ENCODE assay signal across 8 cellular contexts in genomic region chr5:14208071-14209021, GRCh38.
DNase-seq lines count a peak whose midpoint lies in the region; ATAC-seq and TF ChIP-seq lines count a peak whose summit lies in the region.

No MANE protein-coding gene starts in this region.

- H3K18ac ChIP-seq in mesendoderm (ENCODE audit: low read length) = no peak overlapping the region

- H3K4ac ChIP-seq in mesendoderm (ENCODE audit: low read depth, low read length) = no peak overlapping the region

- peak; percentile 58 for ATAC-seq in GM21717 (IDR thresholded peaks at IDR 0.05; ENCODE audit: unreplicated experiment)
- no peak for ATAC-seq in activated T-cell treated with anti-CD3 and anti-CD28 coated beads, Interleukin-2, amount 50 U/mL, for 4 hours

- no peaks in the 10 kb centered on the region for H3K9me3 Mint-ChIP-seq in activated T-cell treated with anti-CD3 and anti-CD28 coated beads, Interleukin-2, amount 50 U/mL, for 4 hours

- H3K27ac ChIP-seq in spleen (peak overlapping the region; percentile 2 to 78 (median 64)), mesendoderm (ENCODE audit: low read depth, low read length) (no peak overlapping the region)

- peak; percentile 43 for TF ChIP-seq CTCF in GM12872 (IDR thresholded peaks at IDR 0.05; ENCODE audit: insufficient read depth, low read depth, low read length)
- TF ChIP-seq CTCF in epithelial cell of esophagus (IDR thresholded peaks at IDR 0.05; ENCODE audit: insufficient read depth, low read depth, low read length, missing control alignments) = no peak
- TF ChIP-seq CTCF in spleen (IDR thresholded peaks at IDR 0.05 in 8 of 11, conservative IDR thresholded peaks at IDR 0.05 in 3 of 11) = no peak

- H3K23ac ChIP-seq in mesendoderm (ENCODE audit: low read length) = no peak overlapping the region

- no peak overlapping the region for H4K5ac ChIP-seq in mesendoderm (ENCODE audit: low read length)

- peaks cover 21% of the 10 kb centered on the region for H3K79me1 ChIP-seq in mesendoderm (ENCODE audit: low read length)

- H3K56ac ChIP-seq in mesendoderm (ENCODE audit: low read length) = no peak overlapping the region

- intact Hi-C loops in spleen (cut with DNase I; ENCODE audit: low total_unique reads) = no loop called here

- H3K79me2 ChIP-seq in mesendoderm (ENCODE audit: control insufficient read depth, insufficient read depth, low read length) = peaks cover 80% of the 10 kb centered on the region

- no peak for TF ChIP-seq POLR2A in spleen (IDR thresholded peaks at IDR 0.05)

- H3K4me1 ChIP-seq in spleen (peaks cover 18 to 97% (median 88%) of the 10 kb centered on the region in 6 donors), mesendoderm (ENCODE audit: control insufficient read depth, low read depth, low read length) (peaks cover 7% of the 10 kb centered on the region)

- H3K36me3 Mint-ChIP-seq in activated T-cell treated with anti-CD3 and anti-CD28 coated beads, Interleukin-2, amount 50 U/mL, for 4 hours (ENCODE audit: insufficient read depth) = no peaks in the 10 kb centered on the region

- no peak overlapping the region for H3K9ac ChIP-seq in mesendoderm (ENCODE audit: low read length)

- no peak overlapping the region for H2AK5ac ChIP-seq in mesendoderm (ENCODE audit: low read length)

- H3K27me3 ChIP-seq in spleen (replicated peaks in 1 of 7) (no peaks in the 10 kb centered on the region), mesendoderm (ENCODE audit: insufficient read depth, low read length, poor library complexity) (no peaks in the 10 kb centered on the region)

- H3K4me1 Mint-ChIP-seq in activated T-cell treated with anti-CD3 and anti-CD28 coated beads, Interleukin-2, amount 50 U/mL, for 4 hours (ENCODE audit: low read depth) = peaks cover 8% of the 10 kb centered on the region

- no peak overlapping the region for H3K4me3 Mint-ChIP-seq in activated T-cell treated with anti-CD3 and anti-CD28 coated beads, Interleukin-2, amount 50 U/mL, for 4 hours

- H2BK15ac ChIP-seq in mesendoderm (replicated peaks; ENCODE audit: low read depth) = no peak overlapping the region

- H3K9me3 ChIP-seq in spleen = no peaks in the 10 kb centered on the region

- no peak overlapping the region for H4K8ac ChIP-seq in mesendoderm (ENCODE audit: low read depth, low read length)

- DNase-seq in LHCN-M2 (ENCODE audit: low read depth) (peak; percentile 93), epithelial cell of esophagus (ENCODE audit: low read depth) (peak; percentile 91), spleen (no peak), cerebellar nuclear complex (lab: John Stamatoyannopoulos, UW) (no peak), mesendoderm (no peak)
- no peak for DNase-seq in activated T-cell treated with anti-CD3 and anti-CD28 coated beads, Interleukin-2, amount 50 U/mL, for 4 hours

- H3K4me2 ChIP-seq in mesendoderm (ENCODE audit: low read length) = no peak overlapping the region

- no peak overlapping the region for H3K4me3 ChIP-seq in epithelial cell of esophagus (ENCODE audit: low read length)
- peak overlapping the region in 1 of 8 donors; percentile 5 for H3K4me3 ChIP-seq in spleen
- no peak overlapping the region for H3K4me3 ChIP-seq in mesendoderm (ENCODE audit: low read length)

- H2BK5ac ChIP-seq in mesendoderm (ENCODE audit: low read length) = no peak overlapping the region

- WGBS in spleen, 5 donors = 45 to 61% (median 50%) methylated on average over 8 of the region's 8 CpGs
- 100% methylated on average over 1 of the region's 8 CpGs for WGBS in mesendoderm (ENCODE audit: extremely low coverage, insufficient coverage, low lambda C conversion rate)

- H2BK120ac ChIP-seq in mesendoderm (ENCODE audit: low read depth, low read length) = no peak overlapping the region

- H3K27me3 Mint-ChIP-seq in activated T-cell treated with anti-CD3 and anti-CD28 coated beads, Interleukin-2, amount 50 U/mL, for 4 hours (ENCODE audit: low read depth) = peaks cover 5% of the 10 kb centered on the region

- H3K36me3 ChIP-seq in spleen (no peaks in the 10 kb centered on the region), mesendoderm (ENCODE audit: control insufficient read depth, insufficient read depth, low read length) (no peaks in the 10 kb centered on the region)

Comparison
In these comparisons a context has a peak if more than half of its experiments do, and no peak if none do; other contexts are left out.
1. DNase-seq: peak in LHCN-M2 (single experiment) and epithelial cell of esophagus (single experiment); none in spleen (single experiment), cerebellar nuclear complex (0 of 2), mesendoderm (single experiment) and activated T-cell treated with anti-CD3 and anti-CD28 coated beads, Interleukin-2, amount 50 U/mL, for 4 hours (single experiment).